In genomic region chr13:112101360-112101930, GRCh38 we compare ENCODE assay signal across 23 cellular contexts. TPM values are rescaled to one million over a fixed set of nuclear protein-coding genes. Genes with fewer than 3 reads are reported as not detected.
DNase-seq lines count a peak whose midpoint lies in the region; ATAC-seq, FAIRE-seq and TF ChIP-seq lines count a peak whose summit lies in the region.
"Had no signal": no experiment of that assay in that cellular context is flagged by ENCODE, and none has a peak within 500 bp of the region (broad histone marks: within the 10 kb centered on the region; RNA-seq: fewer than 3 reads in every experiment).

No MANE protein-coding gene starts in this region.

- TF ChIP-seq POLR2A in K562 (conservative IDR thresholded peaks at IDR 0.05) (no peak), HepG2 (IDR thresholded peaks at IDR 0.05; ENCODE audit: insufficient read depth in 1 of 2, low read depth in 2 of 2, low read length in 2 of 2) (no peak)

- TF ChIP-seq RAD21 in K562 (CRISPR knock-in tag; conservative IDR thresholded peaks at IDR 0.05 in 1 of 2, IDR thresholded peaks at IDR 0.05 in 1 of 2): no peak
- TF ChIP-seq RAD21 in HepG2 (CRISPR knock-in tag; IDR thresholded peaks at IDR 0.05): no peak

- DNase-seq in A673 (ENCODE audit: low spot score) (peak; percentile 70), GM13976 (ENCODE audit: low spot score) (no peak), K562 (ENCODE audit: extremely low read depth in 1 of 4, low spot score in 3 of 4) (no peak), neural progenitor cell (ENCODE audit: low spot score) (no peak), HepG2 (ENCODE audit: low spot score) (no peak), SJCRH30 (no peak)
- no peak for DNase-seq in activated naive CD4-positive, alpha-beta T cell treated with anti-CD3 and anti-CD28 coated beads for 36 hours
- DNase-seq: AML-193; Caco-2; CD4-positive, alpha-beta T cell; GOT3; H9; IMR-90; KBM-7 had no signal

- peaks cover 73% of the 10 kb centered on the region for H3K4me1 Mint-ChIP-seq in neural progenitor cell
- no peaks in the 10 kb centered on the region for H3K4me1 Mint-ChIP-seq in activated naive CD4-positive, alpha-beta T cell treated with anti-CD3 and anti-CD28 coated beads for 36 hours (ENCODE audit: low read depth)

- peaks cover 10% of the 10 kb centered on the region for H3K27me3 ChIP-seq in A673 (replicated peaks; ENCODE audit: insufficient read depth, low read depth, low read length, poor library complexity)
- H3K27me3 ChIP-seq in K562 (ENCODE audit: control insufficient read depth in 2 of 2, insufficient read depth in 2 of 2, low read length in 2 of 2): peaks cover 1 to 17% of the 10 kb centered on the region in 2 experiments; a peak in 4 of 5 replicates
- peaks cover 38% of the 10 kb centered on the region for H3K27me3 ChIP-seq in neural progenitor cell
- H3K27me3 ChIP-seq in HepG2 (ENCODE audit: control insufficient read depth in 1 of 2, insufficient read depth in 2 of 2, low read length in 2 of 2): peaks cover 4 to 50% of the 10 kb centered on the region in 2 experiments
- H3K27me3 ChIP-seq in SJCRH30: no peaks in the 10 kb centered on the region

- H3K36me3 ChIP-seq in A673 (ENCODE audit: insufficient read depth, low read length, poor library complexity, severe bottlenecking) (no peaks in the 10 kb centered on the region), K562 (ENCODE audit: control insufficient read depth, insufficient read depth, low read length) (no peaks in the 10 kb centered on the region), neural progenitor cell (no peaks in the 10 kb centered on the region), HepG2 (replicated peaks in 1 of 2; ENCODE audit: control insufficient read depth in 1 of 2, insufficient read depth in 2 of 2, low read length in 2 of 2) (no peaks in the 10 kb centered on the region), SJCRH30 (no peaks in the 10 kb centered on the region)

- no peak overlapping the region for H3K4me2 ChIP-seq in K562 (ENCODE audit: insufficient read depth, low read length)
- H3K4me2 ChIP-seq in neural progenitor cell: peak overlapping the region; percentile 75
- H3K4me2 ChIP-seq in HepG2 (ENCODE audit: low read depth, low read length): no peak overlapping the region

- no peak overlapping the region for H2AFZ ChIP-seq in K562 (ENCODE audit: low read depth, low read length)
- H2AFZ ChIP-seq in neural progenitor cell (replicated peaks): no peak overlapping the region
- no peak overlapping the region for H2AFZ ChIP-seq in HepG2 (ENCODE audit: low read length)

- BruUV-seq in A673 (replicated peaks; lab: Mats Ljungman, UMichigan): no TSS peak
- no TSS peak for BruUV-seq in K562 (replicated peaks; lab: Mats Ljungman, UMichigan)
- no TSS peak for BruUV-seq in HepG2 (replicated peaks; lab: Mats Ljungman, UMichigan)

- ATAC-seq in K562: no peak
- ATAC-seq in HepG2: no peak

- H3K27ac ChIP-seq in A673 (ENCODE audit: low read depth, low read length, poor library complexity, severe bottlenecking) (peak overlapping the region; percentile 53), K562 (ENCODE audit: extremely low read depth, low read depth, low read length) (no peak overlapping the region), neural progenitor cell (no peak overlapping the region), HepG2 (ENCODE audit: extremely low read length, insufficient read depth, low read length) (no peak overlapping the region), SJCRH30 (no peak overlapping the region)
- H3K27ac ChIP-seq: C4-2B, HL-60 had no signal

- no peak overlapping the region for H3K4me3 Mint-ChIP-seq in neural progenitor cell
- no peak overlapping the region for H3K4me3 Mint-ChIP-seq in activated naive CD4-positive, alpha-beta T cell treated with anti-CD3 and anti-CD28 coated beads for 36 hours
- H3K4me3 Mint-ChIP-seq: CD4-positive, alpha-beta T cell; H9 had no signal

- in situ Hi-C loops in GM13976 (cut with MboI; ENCODE audit: low sequenced_read_pairs, unreplicated experiment) (no loop called here), K562 (cut with MboI) (no loop called here), HepG2 (cut with HindIII; ENCODE audit: extremely low pct_ligation_motif_present, low pct_unique_long_range_greater_than_20kb) (no loop called here)

- H3K9me3 ChIP-seq in A673 (ENCODE audit: low read depth, low read length, poor library complexity, severe bottlenecking): no peaks in the 10 kb centered on the region
- no peaks in the 10 kb centered on the region for H3K9me3 ChIP-seq in K562 (replicated peaks; ENCODE audit: control insufficient read depth, insufficient read depth, low read depth, low read length)
- H3K9me3 ChIP-seq in neural progenitor cell (ENCODE audit: low read depth): no peaks in the 10 kb centered on the region
- H3K9me3 ChIP-seq in HepG2 (ENCODE audit: low read length): no peaks in the 10 kb centered on the region
- no peaks in the 10 kb centered on the region for H3K9me3 ChIP-seq in SJCRH30 (replicated peaks)
- H3K9me3 ChIP-seq: Caco-2 had no signal

- H3F3A ChIP-seq in neural progenitor cell (ENCODE audit: low read depth): peaks cover 45% of the 10 kb centered on the region

- no peak for TF ChIP-seq CTCF in A673 (conservative IDR thresholded peaks at IDR 0.05; ENCODE audit: low read depth, low read length)
- peak; percentile 5 for TF ChIP-seq CTCF in GM13976 (IDR thresholded peaks at IDR 0.05; ENCODE audit: borderline replicate concordance, control extremely low read depth, extremely low read depth, insufficient read depth, missing control alignments)
- no peak for TF ChIP-seq CTCF in K562 (IDR thresholded peaks at IDR 0.05 in 2 of 3, conservative IDR thresholded peaks at IDR 0.05 in 1 of 3; ENCODE audit: insufficient read depth in 2 of 3, low read depth in 1 of 3, low read length in 3 of 3)
- TF ChIP-seq CTCF in neural progenitor cell (IDR thresholded peaks at IDR 0.05): no peak
- no peak for TF ChIP-seq CTCF in HepG2 (CRISPR knock-in tag; IDR thresholded peaks at IDR 0.05)

- intact Hi-C loops in A673 (cut with micrococcal nuclease; ENCODE audit: unreplicated experiment): loop anchor here (5.0 kb wide), 1 partner anchor 341 kb away; no protein-coding TSS in a partner anchor
- intact Hi-C loops in K562 (cut with micrococcal nuclease): no loop called here
- intact Hi-C loops in HepG2 (cut with micrococcal nuclease; ENCODE audit: unreplicated experiment): no loop called here
- intact Hi-C loops in activated naive CD4-positive, alpha-beta T cell treated with anti-CD3 and anti-CD28 coated beads for 36 hours (cut with micrococcal nuclease): no loop called here

- CTCF ChIA-PET in A673 (lab: Charles Lee): interaction anchor here (1.1 kb wide), 1 partner anchor 342 kb away, joined by 6 read pairs; no protein-coding TSS in a partner anchor
- CTCF ChIA-PET in K562 (lab: Yijun Ruan, JAX; ENCODE audit: low intra/inter-chr PET ratio): no interaction called here
- CTCF ChIA-PET in HepG2 (lab: Yijun Ruan, JAX; ENCODE audit: low intra/inter-chr PET ratio, low total read pairs): no interaction called here
- CTCF ChIA-PET in activated naive CD4-positive, alpha-beta T cell treated with anti-CD3 and anti-CD28 coated beads for 36 hours (lab: Charles Lee): no interaction called here

- TF ChIP-seq EP300 in K562 (IDR thresholded peaks at IDR 0.05; ENCODE audit: low read length) (no peak), HepG2 (IDR thresholded peaks at IDR 0.05; ENCODE audit: low read depth in 2 of 2, low read length in 2 of 2) (no peak), HepG2 (CRISPR knock-in tag; IDR thresholded peaks at IDR 0.05; ENCODE audit: borderline replicate concordance) (no peak)

- POLR2A ChIA-PET in A673 (lab: Charles Lee; ENCODE audit: low non-redundant PET) (no interaction called here), K562 (lab: Yijun Ruan, JAX) (no interaction called here), HepG2 (lab: Yijun Ruan, JAX) (no interaction called here)

- H4K20me1 ChIP-seq in K562 (replicated peaks; ENCODE audit: control insufficient read depth, insufficient read depth, low read length): no peaks in the 10 kb centered on the region; the same call in 1 of the 2 replicates
- no peaks in the 10 kb centered on the region for H4K20me1 ChIP-seq in neural progenitor cell (ENCODE audit: low read depth)
- no peaks in the 10 kb centered on the region for H4K20me1 ChIP-seq in HepG2 (ENCODE audit: insufficient read depth, low read length)

- H3K4me1 ChIP-seq in A673 (ENCODE audit: insufficient read depth, low read length, poor library complexity, severe bottlenecking) (peaks cover 68% of the 10 kb centered on the region), K562 (replicated peaks in 1 of 2; ENCODE audit: control insufficient read depth in 2 of 2, insufficient read depth in 2 of 2, low read length in 2 of 2) (no peaks in the 10 kb centered on the region), neural progenitor cell (peaks cover 67% of the 10 kb centered on the region), HepG2 (ENCODE audit: insufficient read depth, low read length) (no peaks in the 10 kb centered on the region), SJCRH30 (no peaks in the 10 kb centered on the region)
- H3K4me1 ChIP-seq: Caco-2 had no signal

- no peaks in the 10 kb centered on the region for H3K36me3 Mint-ChIP-seq in neural progenitor cell
- no peaks in the 10 kb centered on the region for H3K36me3 Mint-ChIP-seq in activated naive CD4-positive, alpha-beta T cell treated with anti-CD3 and anti-CD28 coated beads for 36 hours (ENCODE audit: low read depth)

- FAIRE-seq in K562 (lab: Jason Lieb, UNC) (no peak), HepG2 (lab: Jason Lieb, UNC) (no peak)
- FAIRE-seq: A204.1, D721Med, G401.6, GM12891, GM18507 had no signal

- H3K9ac ChIP-seq in K562 (ENCODE audit: insufficient read depth in 1 of 2, low read depth in 2 of 2, low read length in 2 of 2) (no peak overlapping the region), neural progenitor cell (no peak overlapping the region), HepG2 (ENCODE audit: insufficient read depth, low read depth, low read length) (no peak overlapping the region)

- peaks cover 3% of the 10 kb centered on the region for H3K9me3 Mint-ChIP-seq in neural progenitor cell
- no peaks in the 10 kb centered on the region for H3K9me3 Mint-ChIP-seq in activated naive CD4-positive, alpha-beta T cell treated with anti-CD3 and anti-CD28 coated beads for 36 hours
- H3K9me3 Mint-ChIP-seq: CD4-positive, alpha-beta T cell; H9 had no signal

- peak overlapping the region; percentile 98 for H3K27ac Mint-ChIP-seq in neural progenitor cell
- H3K27ac Mint-ChIP-seq in activated naive CD4-positive, alpha-beta T cell treated with anti-CD3 and anti-CD28 coated beads for 36 hours: no peak overlapping the region
- H3K27ac Mint-ChIP-seq: CD4-positive, alpha-beta T cell; H9 had no signal

- peaks cover 19% of the 10 kb centered on the region for H3K27me3 Mint-ChIP-seq in neural progenitor cell (ENCODE audit: insufficient read depth, low read depth)
- peaks cover 58% of the 10 kb centered on the region for H3K27me3 Mint-ChIP-seq in activated naive CD4-positive, alpha-beta T cell treated with anti-CD3 and anti-CD28 coated beads for 36 hours (ENCODE audit: low read depth)

- H3K79me2 ChIP-seq in K562 (ENCODE audit: control insufficient read depth, insufficient read depth, low read length) (no peaks in the 10 kb centered on the region), neural progenitor cell (ENCODE audit: low read depth) (no peaks in the 10 kb centered on the region), HepG2 (ENCODE audit: insufficient read depth, low read length) (no peaks in the 10 kb centered on the region)

- 0% methylated on average over 10 of the region's 11 CpGs for WGBS in K562 (ENCODE audit: insufficient coverage, low coverage, missing lambda C conversion rate)
- WGBS in HepG2 (ENCODE audit: low lambda C conversion rate): 9% methylated on average over 11 of the region's 11 CpGs

- H3K4me3 ChIP-seq in A673 (ENCODE audit: low read depth, low read length, poor library complexity, severe bottlenecking) (no peak overlapping the region), K562 (no peak overlapping the region), neural progenitor cell (no peak overlapping the region), HepG2 (replicated peaks in 1 of 3; ENCODE audit: insufficient read depth in 1 of 3, low read depth in 2 of 3, low read length in 3 of 3) (no peak overlapping the region), SJCRH30 (no peak overlapping the region)

- no peaks in the 10 kb centered on the region for H3K9me1 ChIP-seq in K562 (ENCODE audit: control insufficient read depth, insufficient read depth, low read length)

RNA-seq across cellular contexts. Expression of gene SOX1, which starts 34.5 kb away (rescaled TPM):
- total RNA-seq in A673 (2021) (47.7 and 56.6 TPM in 2 replicates), K562 (2014; rRNA removed) (not detected in 2 replicates), K562 (2014; rRNA removed; fragmentation: Illumina TruSeq; extraction: Trizol) (not detected in 2 replicates), K562 (2015; rRNA removed; fragmentation: Illumina TruSeq; extraction: Trizol) (not detected in 2 replicates), K562 (2021) (not detected in 2 replicates), neural progenitor cell (ENCODE audit: low replicate concordance) (3.3 and 4.7 TPM in 2 replicates), HepG2 (2016; rRNA removed; fragmentation: Illumina TruSeq; extraction: Trizol) (not detected in 2 replicates)
- total RNA-seq in K562 (2011; cell fraction: chromatin; rRNA removed; ENCODE audit: low replicate concordance): not detected in 2 replicates
- not detected in 2 replicates for total RNA-seq in K562 (2011; cell fraction: nucleolus; rRNA removed)
- not detected in 2 replicates for total RNA-seq in K562 (2011; cell fraction: nucleoplasm; rRNA removed)
- polyA plus RNA-seq in K562 (2011; rRNA removed) (not detected in 2 replicates), K562 (2014; fragmentation: Illumina TruSeq; extraction: Trizol) (not detected in 2 replicates), K562 (2014; fragmentation: Nextera tagmentation; extraction: Ambion mirVana) (not detected), K562 (2014; rRNA removed) (not detected in 2 replicates), HepG2 (2011; rRNA removed) (not detected in 2 replicates)
- polyA plus RNA-seq in K562 (2011; cell fraction: cytosol; rRNA removed): not detected in 2 replicates
- polyA plus RNA-seq in K562 (2011; cell fraction: nucleus; rRNA removed): not detected in 2 replicates
- polyA plus RNA-seq in K562 (2012): not detected in 2 replicates
- polyA minus RNA-seq in K562 (2011; rRNA and poly(A)+ RNA removed): not detected in 2 replicates
- polyA minus RNA-seq in K562 (2011; cell fraction: cytosol; rRNA and poly(A)+ RNA removed): not detected in 2 replicates
- polyA minus RNA-seq in K562 (2011; cell fraction: nucleus; rRNA and poly(A)+ RNA removed): not detected in 2 replicates
- total RNA-seq in HepG2 (2016; cell fraction: cytosol; rRNA removed; fragmentation: Illumina TruSeq; extraction: Trizol; ENCODE audit: low read depth): not detected in 2 replicates
- not detected in 2 replicates for total RNA-seq in HepG2 (2016; cell fraction: insoluble cytoplasmic fraction; rRNA removed; fragmentation: Illumina TruSeq; extraction: Trizol)
- total RNA-seq in HepG2 (2016; cell fraction: membrane; rRNA removed; fragmentation: Illumina TruSeq; extraction: Trizol): not detected in 2 replicates
- not detected in 2 replicates for total RNA-seq in HepG2 (2016; cell fraction: nucleus; rRNA removed; fragmentation: Illumina TruSeq; extraction: Trizol)
- not detected in 2 replicates for polyA plus RNA-seq in HepG2 (2011; cell fraction: cytosol; rRNA removed)
- not detected in 2 replicates for polyA plus RNA-seq in HepG2 (2011; cell fraction: nucleus; rRNA removed)
- polyA plus RNA-seq in HepG2 (2012): not detected in 2 replicates
- polyA plus RNA-seq in HepG2 (2016; cell fraction: cytosol; fragmentation: Illumina TruSeq; extraction: Trizol; ENCODE audit: low read depth): not detected in 2 replicates
- polyA plus RNA-seq in HepG2 (2016; cell fraction: insoluble cytoplasmic fraction; fragmentation: Illumina TruSeq; extraction: Trizol; ENCODE audit: low read depth): not detected in 2 replicates
- polyA plus RNA-seq in HepG2 (2016; cell fraction: membrane; fragmentation: Illumina TruSeq; extraction: Trizol; ENCODE audit: low read depth): not detected in 2 replicates
- not detected in 2 replicates for polyA plus RNA-seq in HepG2 (2016; cell fraction: nucleus; fragmentation: Illumina TruSeq; extraction: Trizol; ENCODE audit: insufficient read depth, low read depth)
- not detected in 2 replicates for polyA minus RNA-seq in HepG2 (2011; rRNA and poly(A)+ RNA removed; ENCODE audit: low replicate concordance)
- polyA minus RNA-seq in HepG2 (2011; cell fraction: cytosol; rRNA and poly(A)+ RNA removed): not detected in 2 replicates
- not detected in 2 replicates for polyA minus RNA-seq in HepG2 (2011; cell fraction: nucleus; rRNA and poly(A)+ RNA removed)
- total RNA-seq in SJCRH30 (2014; rRNA removed; shearing (Covaris generic)): not detected in 2 replicates
- total RNA-seq in activated naive CD4-positive, alpha-beta T cell treated with anti-CD3 and anti-CD28 coated beads for 36 hours: not detected
- total RNA-seq: CD4-positive, alpha-beta T cell; HT1080; IMR-90 had no signal
- polyA plus RNA-seq: BJ, IMR-90 had no signal
